ENCODE assay signal across 10 cellular contexts in genomic region chr2:168773719-168774521, GRCh38. TPM values are rescaled to one million over a fixed set of nuclear protein-coding genes. Genes with fewer than 3 reads are reported as not detected.
A peak's percentile ranks its signal among the peaks of the same experiment; 100 is the strongest.
DNase-seq lines count a peak whose midpoint lies in the region; ATAC-seq, FAIRE-seq and TF ChIP-seq lines count a peak whose summit lies in the region.
"Had no signal": no experiment of that assay in that cellular context is flagged by ENCODE, and none has a peak within 500 bp of the region (broad histone marks: within the 10 kb centered on the region; RNA-seq: fewer than 3 reads in every experiment).

No MANE protein-coding gene starts in this region.

- WGBS in mesenchymal stem cell, result 72% methylated on average over 8 of the region's 9 CpGs

- no peaks in the 10 kb centered on the region for H3K4me1 Mint-ChIP-seq in CD14-positive monocyte

- no peak for DNase-seq in CD14-positive monocyte (ENCODE audit: low spot score)
- DNase-seq in GM13977 (ENCODE audit: low spot score), result peak; percentile 34
- peak in 1 of 3 donors; percentile 82 for DNase-seq in Peyer's patch
- DNase-seq in choroid plexus epithelial cell (ENCODE audit: low read depth), result peak; percentile 95
- DNase-seq in mesenchymal stem cell, result peak; percentile 67
- no peak for DNase-seq in frontal cortex (ENCODE audit: low spot score in 2 of 2)

- no peak overlapping the region for H2BK5ac ChIP-seq in mesenchymal stem cell (ENCODE audit: low read depth, low read length, poor library complexity, severe bottlenecking)

- FAIRE-seq in frontal cortex (lab: Jason Lieb, UNC), result no peak

- H3K4me1 ChIP-seq in Peyer's patch (no peaks in the 10 kb centered on the region), mesenchymal stem cell (ENCODE audit: control insufficient read depth, insufficient read depth, low read depth, low read length) (no peaks in the 10 kb centered on the region)

- in situ Hi-C loops in GM13977 (cut with MboI; ENCODE audit: low pct_unique_long_range_greater_than_20kb, low sequenced_read_pairs, unreplicated experiment), result no loop called here

- no peak for TF ChIP-seq POLR2A in Peyer's patch (IDR thresholded peaks at IDR 0.05)

- TF ChIP-seq CTCF in CD14-positive monocyte (IDR thresholded peaks at IDR 0.05) (peak; percentile 60), GM13977 (IDR thresholded peaks at IDR 0.05; ENCODE audit: extremely low read depth, insufficient read depth, missing control alignments) (peak; percentile 65), Peyer's patch (IDR thresholded peaks at IDR 0.05) (peak in 4 of 6 experiments; percentile 59 to 89 (median 83)), choroid plexus epithelial cell (conservative IDR thresholded peaks at IDR 0.05; ENCODE audit: low read depth, low read length) (peak; percentile 100)

- H3K36me3 ChIP-seq in Peyer's patch (peaks cover 0 to 16% (median 0%) of the 10 kb centered on the region in 3 donors), mesenchymal stem cell (ENCODE audit: control insufficient read depth in 1 of 2, insufficient read depth in 2 of 2, low read depth in 1 of 2, low read length in 2 of 2) (no peaks in the 10 kb centered on the region)

- H4K8ac ChIP-seq in mesenchymal stem cell (ENCODE audit: low read length), result no peak overlapping the region

- H3K4ac ChIP-seq in mesenchymal stem cell (ENCODE audit: low read depth in 1 of 2, low read length in 2 of 2), result no peak overlapping the region

- ATAC-seq in HG03521 (IDR thresholded peaks at IDR 0.05; ENCODE audit: unreplicated experiment) (peak; percentile 76), GM21381 (IDR thresholded peaks at IDR 0.05; ENCODE audit: unreplicated experiment) (no peak)

- H3K4me3 ChIP-seq in Peyer's patch (no peak overlapping the region), choroid plexus epithelial cell (ENCODE audit: low read depth, low read length) (no peak overlapping the region), mesenchymal stem cell (ENCODE audit: insufficient read depth in 1 of 2, low read depth in 1 of 2, low read length in 2 of 2) (no peak overlapping the region)
- H3K4me3 ChIP-seq: skin epidermis had no signal

- H3K9ac ChIP-seq in mesenchymal stem cell (ENCODE audit: low read length), result no peak overlapping the region

- H3K9me3 ChIP-seq in Peyer's patch (no peaks in the 10 kb centered on the region), mesenchymal stem cell (ENCODE audit: control insufficient read depth, low read length) (no peaks in the 10 kb centered on the region)

- H3K79me1 ChIP-seq in mesenchymal stem cell (replicated peaks; ENCODE audit: low read length, poor library complexity, severe bottlenecking), result no peaks in the 10 kb centered on the region

- H3K27ac ChIP-seq in Peyer's patch (no peak overlapping the region), mesenchymal stem cell (ENCODE audit: low read length, poor library complexity, severe bottlenecking) (no peak overlapping the region)
- H3K27ac ChIP-seq: skin epidermis had no signal

- H3K14ac ChIP-seq in mesenchymal stem cell (ENCODE audit: low read length in 2 of 2), result no peak overlapping the region

- H3K27me3 ChIP-seq in Peyer's patch (no peaks in the 10 kb centered on the region), mesenchymal stem cell (ENCODE audit: control insufficient read depth in 1 of 2, insufficient read depth in 1 of 2, low read length in 2 of 2) (no peaks in the 10 kb centered on the region)

- H3K27ac Mint-ChIP-seq in CD14-positive monocyte, result peak overlapping the region in 1 of 7 donors; percentile 31

- H2AK5ac ChIP-seq in mesenchymal stem cell (ENCODE audit: low read length, severe bottlenecking), result no peak overlapping the region

- peaks cover 45 to 46% of the 10 kb centered on the region in 2 donors for H3K36me3 Mint-ChIP-seq in CD14-positive monocyte

- H2BK120ac ChIP-seq in mesenchymal stem cell (ENCODE audit: low read depth, low read length), result no peak overlapping the region

- no peak overlapping the region for H3K18ac ChIP-seq in mesenchymal stem cell (ENCODE audit: low read depth in 1 of 2, low read length in 2 of 2)

- H3K9me3 Mint-ChIP-seq in CD14-positive monocyte, result peaks cover 5 to 11% (median 6%) of the 10 kb centered on the region in 7 donors

- no peak overlapping the region for H3K4me3 Mint-ChIP-seq in CD14-positive monocyte

- H4K91ac ChIP-seq in mesenchymal stem cell (ENCODE audit: low read length), result no peak overlapping the region

- H3K23ac ChIP-seq in mesenchymal stem cell (ENCODE audit: low read length in 2 of 2), result no peak overlapping the region

- no peak overlapping the region for H2BK15ac ChIP-seq in mesenchymal stem cell (ENCODE audit: low read depth, poor library complexity, severe bottlenecking)

- no peak overlapping the region for H2BK12ac ChIP-seq in mesenchymal stem cell (ENCODE audit: low read length in 2 of 2)

- intact Hi-C loops in CD14-positive monocyte (cut with micrococcal nuclease), result no loop called here

- H3K4me2 ChIP-seq in mesenchymal stem cell (ENCODE audit: low read length, poor library complexity, severe bottlenecking), result no peak overlapping the region

- H3K27me3 Mint-ChIP-seq in CD14-positive monocyte (ENCODE audit: low read depth in 3 of 3), result no peaks in the 10 kb centered on the region

- no peak overlapping the region for H2AFZ ChIP-seq in mesenchymal stem cell (ENCODE audit: low read depth, low read length)

RNA-seq across cellular contexts. Expression of gene NOSTRIN, which starts 28.5 kb away (rescaled TPM):
- not detected for polyA plus RNA-seq in CD14-positive monocyte
- total RNA-seq in Peyer's patch (100 to 1,000 TPM in 1 of 4 donors, 10 to 100 TPM in 3; 67.4 to 152 (median 87.7) TPM), frontal cortex (2.9 TPM)
- polyA plus RNA-seq in mesenchymal stem cell (2013, experiment 1 of 2), result 2.6 TPM
- 2.1 TPM for polyA plus RNA-seq in mesenchymal stem cell (2013, experiment 2 of 2)
- total RNA-seq: T-helper 2 cell treated with Interferon-gamma antibody and Interleukin-4, amounts not matched to agents 100 ng/mL and 5 ng/mL, for 36 hours had no signal

Comparison
In these comparisons a context has a peak if more than half of its experiments do, and no peak if none do; other contexts are left out.
1. DNase-seq: peak in GM13977 (single experiment), choroid plexus epithelial cell (single experiment) and mesenchymal stem cell (single experiment); none in CD14-positive monocyte (single experiment) and frontal cortex (0 of 2).
2. RNA of gene NOSTRIN, which starts 28.5 kb away (total RNA-seq): 67.4 to 152 TPM in Peyer's patch; 2.9 TPM in frontal cortex (single experiment); every median in the first group is over 10 times any median in the second.
3. Peak in every context shown above with its lines, with median percentiles within 50 percentile points of each other: CTCF ChIP-seq.